11 cellular contexts compared by ENCODE assay signal in genomic region chr6:135270676-135271536, GRCh38.
DNase-seq lines count a peak whose midpoint lies in the region; ATAC-seq, FAIRE-seq and TF ChIP-seq lines count a peak whose summit lies in the region.
"Had no signal": no experiment of that assay in that cellular context is flagged by ENCODE, and none has a peak within 500 bp of the region (broad histone marks: within the 10 kb centered on the region; RNA-seq: fewer than 3 reads in every experiment).

No MANE protein-coding gene starts in this region.

- CTCF ChIA-PET in OCI-LY7 (lab: Charles Lee; ENCODE audit: unreplicated experiment): no interaction called here

- H3K79me2 ChIP-seq in KMS-11 (ENCODE audit: insufficient read depth, low read depth) (no peaks in the 10 kb centered on the region), OCI-LY7 (ENCODE audit: insufficient read depth, low read depth, low read length) (no peaks in the 10 kb centered on the region)

- peak; percentile 58 for DNase-seq in OCI-LY7 (ENCODE audit: low spot score)
- peak; percentile 94 for DNase-seq in iPS DF 19.7 (ENCODE audit: low read depth, low spot score)
- DNase-seq in small intestine: peak; percentile 92
- no peak for DNase-seq in Right ventricle myocardium superior
- DNase-seq in sciatic nerve (ENCODE audit: low spot score): no peak
- DNase-seq in immature natural killer cell: no peak
- DNase-seq in NCI-H82 treated with DMSO at 0.1 percent for 48 hours (lab: John Stamatoyannopoulos, UW; ENCODE audit: unreplicated experiment): no peak
- DNase-seq: effector CD8-positive, alpha-beta T cell; NCI-H524 had no signal

- H3K27ac Mint-ChIP-seq in immature natural killer cell: no peak overlapping the region

- H2AFZ ChIP-seq in KMS-11 (ENCODE audit: low read depth) (peak overlapping the region; percentile 5; the same call in 1 of the 2 replicates), OCI-LY7 (ENCODE audit: low read length) (peak overlapping the region; percentile 86)

- H3K4me1 ChIP-seq in KMS-11 (ENCODE audit: low read depth, poor library complexity, severe bottlenecking) (peaks cover 57% of the 10 kb centered on the region), OCI-LY7 (ENCODE audit: insufficient read depth, low read length, poor library complexity, severe bottlenecking) (peaks cover 86% of the 10 kb centered on the region), small intestine (ENCODE audit: control insufficient read depth in 2 of 2, insufficient read depth in 1 of 2, low read depth in 1 of 2, low read length in 1 of 2) (peaks cover 0 to 9% of the 10 kb centered on the region in 2 donors)

- no peaks in the 10 kb centered on the region for H3K9me2 ChIP-seq in OCI-LY7 (ENCODE audit: insufficient read depth, low read length)

- H3K4me1 Mint-ChIP-seq in immature natural killer cell: no peaks in the 10 kb centered on the region

- H3K27ac ChIP-seq in KMS-11 (no peak overlapping the region), OCI-LY7 (ENCODE audit: low read depth, low read length, poor library complexity, severe bottlenecking) (peak overlapping the region; percentile 46), small intestine (ENCODE audit: low read depth in 1 of 2, low read length in 1 of 2) (peak overlapping the region; percentile 28 to 90)

- 16 to 43% (median 25%) methylated on average over 11 of the region's 11 CpGs for WGBS in small intestine, 3 donors

- no peak for FAIRE-seq in small intestine (lab: Jason Lieb, UNC)
- FAIRE-seq: H54 had no signal

- no peaks in the 10 kb centered on the region for H3K36me3 Mint-ChIP-seq in immature natural killer cell

- H3K36me3 ChIP-seq in KMS-11 (ENCODE audit: insufficient read depth) (no peaks in the 10 kb centered on the region), OCI-LY7 (ENCODE audit: insufficient read depth, low read length) (no peaks in the 10 kb centered on the region), small intestine (ENCODE audit: control insufficient read depth in 2 of 2, insufficient read depth in 2 of 2, low read length in 2 of 2) (no peaks in the 10 kb centered on the region)

- intact Hi-C loops in OCI-LY7 (cut with micrococcal nuclease; ENCODE audit: unreplicated experiment) (no loop called here), Right ventricle myocardium superior (cut with DNase I) (no loop called here), sciatic nerve (cut with DNase I) (no loop called here)

- TF ChIP-seq CTCF in KMS-11 (conservative IDR thresholded peaks at IDR 0.05; ENCODE audit: low read depth, low read length) (no peak), OCI-LY7 (conservative IDR thresholded peaks at IDR 0.05; ENCODE audit: low read length) (no peak)

- H4K20me1 ChIP-seq in KMS-11 (ENCODE audit: insufficient read depth): no peaks in the 10 kb centered on the region
- no peaks in the 10 kb centered on the region for H4K20me1 ChIP-seq in OCI-LY7 (ENCODE audit: insufficient read depth, low read length)

- no peak overlapping the region for H3K4me2 ChIP-seq in KMS-11
- peak overlapping the region; percentile 47 for H3K4me2 ChIP-seq in OCI-LY7 (ENCODE audit: low read length)

- no peaks in the 10 kb centered on the region for H3K9me3 Mint-ChIP-seq in immature natural killer cell

- H3K9ac ChIP-seq in KMS-11: no peak overlapping the region

- no peak overlapping the region for H3K4me3 Mint-ChIP-seq in immature natural killer cell

- POLR2A ChIA-PET in OCI-LY7 (lab: Charles Lee): interaction anchor here (1.1 to 1.5 kb wide), 5 partner anchors 9 to 90 kb away, joined by 3 to 9 read pairs (median 5); partner anchors contain the start of gene MYB

- H3K4me3 ChIP-seq in KMS-11 (IDR thresholded peaks at IDR 0.05; ENCODE audit: insufficient read depth, low read depth, low read length): no peak overlapping the region
- H3K4me3 ChIP-seq in OCI-LY7 (ENCODE audit: low read depth, low read length, poor library complexity, severe bottlenecking): peak overlapping the region; percentile 0
- no peak overlapping the region for H3K4me3 ChIP-seq in small intestine (ENCODE audit: low read depth in 1 of 2, low read length in 2 of 2)

- ATAC-seq in Right ventricle myocardium superior (ENCODE audit: poor library complexity) (no peak), sciatic nerve (no peak)

- no TSS peak for BruUV-seq in OCI-LY7 (replicated peaks; lab: Mats Ljungman, UMichigan)

- H3K27me3 Mint-ChIP-seq in immature natural killer cell (ENCODE audit: low read depth in 3 of 3): peaks cover 3 to 6% (median 5%) of the 10 kb centered on the region in 3 donors

- H3K9me3 ChIP-seq in OCI-LY7 (ENCODE audit: low read length) (no peaks in the 10 kb centered on the region; the same call in 1 of the 2 replicates), small intestine (ENCODE audit: control insufficient read depth, low read depth) (no peaks in the 10 kb centered on the region)

- no peaks in the 10 kb centered on the region for H3K27me3 ChIP-seq in KMS-11 (ENCODE audit: insufficient read depth, low read depth)
- no peaks in the 10 kb centered on the region for H3K27me3 ChIP-seq in small intestine (ENCODE audit: control insufficient read depth in 2 of 2, insufficient read depth in 2 of 2, low read length in 2 of 2)

Comparison
In these comparisons a context has a peak if more than half of its experiments do, and no peak if none do; other contexts are left out.
1. DNase-seq: peak in OCI-LY7 (single experiment), iPS DF 19.7 (single experiment) and small intestine (single experiment); none in Right ventricle myocardium superior (single experiment), sciatic nerve (single experiment), immature natural killer cell (0 of 3) and NCI-H82 treated with DMSO at 0.1 percent for 48 hours (single experiment).